ENCODE assay signal across 10 cellular contexts in the genomic region with DNA sequence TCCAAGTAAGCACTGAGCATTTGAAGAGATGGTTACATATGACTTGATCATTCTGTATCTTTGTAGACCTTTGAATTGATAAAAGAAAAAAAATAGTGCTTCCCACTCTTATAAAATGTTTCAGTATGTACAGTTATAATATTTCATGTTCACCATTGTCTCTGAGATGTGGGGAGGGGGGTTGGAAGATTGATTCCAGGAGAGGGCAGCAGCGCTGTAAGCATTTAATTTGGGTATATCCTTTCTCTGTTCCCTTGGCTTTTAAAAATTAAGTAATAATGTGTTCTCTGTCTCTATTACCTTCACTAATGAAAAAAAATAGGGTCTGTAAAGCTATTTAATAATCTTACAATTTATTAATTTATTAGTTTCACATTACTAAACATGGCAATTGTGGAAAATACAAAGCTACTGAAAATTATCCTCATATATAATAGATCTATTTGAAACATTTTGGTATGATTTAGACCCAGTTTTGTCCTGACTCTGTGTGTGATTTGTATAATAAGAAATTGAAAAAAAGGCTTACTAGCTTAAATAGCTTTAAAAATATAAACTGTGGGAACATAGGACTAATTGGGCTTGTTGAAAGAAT.
DNase-seq lines count a peak whose midpoint lies in the region; ATAC-seq and TF ChIP-seq lines count a peak whose summit lies in the region.
"Had no signal": no experiment of that assay in that cellular context is flagged by ENCODE, and none has a peak within 500 bp of the region (broad histone marks: within the 10 kb centered on the region; RNA-seq: fewer than 3 reads in every experiment).

No MANE protein-coding gene starts in this region.

- no peak overlapping the region for H3K4me3 ChIP-seq in HFF-Myc (replicated peaks; ENCODE audit: low read depth, low read length)
- H3K4me3 ChIP-seq in RWPE2 (ENCODE audit: severe bottlenecking), result no peak overlapping the region
- no peak overlapping the region for H3K4me3 ChIP-seq in hepatocyte

- H3K27ac ChIP-seq in RWPE2 (ENCODE audit: poor library complexity, severe bottlenecking) (peak overlapping the region; percentile 69), hepatocyte (peak overlapping the region; percentile 89)

- WGBS in hepatocyte (ENCODE audit: low lambda C conversion rate, missing lambda C conversion rate), result 63% methylated on average over 1 of the region's 1 CpG

- H3K36me3 ChIP-seq in RWPE2 (ENCODE audit: low read depth) (no peaks in the 10 kb centered on the region), hepatocyte (replicated peaks; ENCODE audit: insufficient read depth, low read depth) (no peaks in the 10 kb centered on the region)

- H3K4me1 ChIP-seq in RWPE2 (ENCODE audit: insufficient read depth, poor library complexity, severe bottlenecking) (peaks cover 31% of the 10 kb centered on the region), hepatocyte (ENCODE audit: insufficient read depth) (peaks cover 21% of the 10 kb centered on the region)

- no peaks in the 10 kb centered on the region for H3K79me2 ChIP-seq in hepatocyte

- H4K20me1 ChIP-seq in hepatocyte (ENCODE audit: insufficient read depth, poor library complexity, severe bottlenecking), result no peaks in the 10 kb centered on the region

- H3K9me3 ChIP-seq in RWPE2 (ENCODE audit: severe bottlenecking) (no peaks in the 10 kb centered on the region), hepatocyte (ENCODE audit: low read depth) (no peaks in the 10 kb centered on the region)

- H2AFZ ChIP-seq in hepatocyte, result no peak overlapping the region

- ATAC-seq in RWPE2 (ENCODE audit: low read depth) (no peak), HG03097 (IDR thresholded peaks at IDR 0.05; ENCODE audit: low FRiP score, unreplicated experiment) (no peak), left lobe of liver (no peak)

- TF ChIP-seq CTCF in HFF-Myc (IDR thresholded peaks at IDR 0.05; ENCODE audit: low read depth, low read length, missing control alignments) (peak; percentile 45), RWPE2 (IDR thresholded peaks at IDR 0.05; ENCODE audit: poor library complexity, severe bottlenecking) (peak; percentile 80), hepatocyte (IDR thresholded peaks at IDR 0.05; ENCODE audit: poor library complexity) (peak; percentile 50)

- peak overlapping the region; percentile 27 for H3K4me2 ChIP-seq in hepatocyte

- no peaks in the 10 kb centered on the region for H3K9me2 ChIP-seq in hepatocyte (replicated peaks; ENCODE audit: insufficient read depth)

- H3K27me3 ChIP-seq in RWPE2 (ENCODE audit: insufficient read depth, poor library complexity, severe bottlenecking), result no peaks in the 10 kb centered on the region
- no peaks in the 10 kb centered on the region for H3K27me3 ChIP-seq in hepatocyte

- DNase-seq in COR-L47 (lab: John Stamatoyannopoulos, UW) (peak; percentile 34), HFF-Myc (ENCODE audit: extremely low read depth, low read depth) (no peak), RWPE2 (ENCODE audit: low spot score) (no peak), hepatocyte (ENCODE audit: low spot score) (peak; percentile 45), NCI-H226 (no peak), left lobe of liver (ENCODE audit: low spot score) (no peak)
- DNase-seq in activated effector memory CD4-positive, alpha-beta T cell treated with anti-CD3 and anti-CD28 coated beads, Interleukin-2, amount 50 U/mL, for 16 hours, result no peak
- DNase-seq: effector CD4-positive, alpha-beta T cell; stimulated activated CD4-positive, alpha-beta T cell treated with anti-CD3 and anti-CD28 coated beads, Interleukin-1b, Interleukin-23, amount 100 ng/mL, for 48 hours had no signal

Comparison
In these comparisons a context has a peak if more than half of its experiments do, and no peak if none do; other contexts are left out.
1. DNase-seq: peak in COR-L47 (single experiment) and hepatocyte (single experiment); none in HFF-Myc (single experiment), RWPE2 (single experiment), NCI-H226 (single experiment), left lobe of liver (single experiment) and activated effector memory CD4-positive, alpha-beta T cell treated with anti-CD3 and anti-CD28 coated beads, Interleukin-2, amount 50 U/mL, for 16 hours (single experiment).
2. Peak in every context shown above with its lines, with median percentiles within 50 percentile points of each other: CTCF ChIP-seq.